In genomic region chr15:67085818-67086649, GRCh38 we compare ENCODE assay signal across 9 cellular contexts. TPM values are rescaled to one million over a fixed set of nuclear protein-coding genes. Genes with fewer than 3 reads are reported as not detected.
DNase-seq lines count a peak whose midpoint lies in the region; ATAC-seq and TF ChIP-seq lines count a peak whose summit lies in the region.
"Had no signal": no experiment of that assay in that cellular context is flagged by ENCODE, and none has a peak within 500 bp of the region (broad histone marks: within the 10 kb centered on the region; RNA-seq: fewer than 3 reads in every experiment).

No MANE protein-coding gene starts in this region.

- intact Hi-C loops in natural killer cell (cut with micrococcal nuclease), result loop anchor here (1.0 to 5.0 kb wide), 5 partner anchors 16 to 166 kb away; partner anchors contain the start of genes AAGAB and IQCH

- no peaks in the 10 kb centered on the region for H3K9me3 Mint-ChIP-seq in natural killer cell

- H3K4me3 ChIP-seq in GM12864 (ENCODE audit: low read depth, low read length), result no peak overlapping the region; the same call in 1 of the 2 replicates
- H3K4me3 ChIP-seq in astrocyte of the cerebellum (ENCODE audit: low read depth, low read length), result no peak overlapping the region

- ATAC-seq in GM21515 (IDR thresholded peaks at IDR 0.05; ENCODE audit: unreplicated experiment) (peak; percentile 44), natural killer cell (peak; percentile 53 to 85 (median 81))

- peak; percentile 99 for DNase-seq in GM12864 (ENCODE audit: low read depth)
- peak; percentile 19 to 51 for DNase-seq in Kasumi-1 (lab: John Stamatoyannopoulos, UW)
- DNase-seq in astrocyte of the cerebellum (ENCODE audit: low read depth), result peak; percentile 87
- DNase-seq in natural killer cell, result no peak
- DNase-seq in NCI-H2107 treated with DMSO at 0.1 percent for 48 hours (lab: John Stamatoyannopoulos, UW; ENCODE audit: unreplicated experiment), result no peak
- DNase-seq in HuH-7 (ENCODE audit: low spot score), result no peak
- no peak for DNase-seq in ecto neural progenitor cell (ENCODE audit: low spot score)
- DNase-seq: right cardiac atrium had no signal

- in situ Hi-C loops in astrocyte of the cerebellum (cut with HindIII; ENCODE audit: low sequenced_read_pairs), result no loop called here

- no peaks in the 10 kb centered on the region for H3K27me3 Mint-ChIP-seq in natural killer cell (ENCODE audit: low read depth in 2 of 2)

- H3K4me1 Mint-ChIP-seq in natural killer cell, result peaks cover 95 to 98% of the 10 kb centered on the region in 2 donors

- H3K36me3 Mint-ChIP-seq in natural killer cell, result no peaks in the 10 kb centered on the region

- H3K27ac Mint-ChIP-seq in natural killer cell, result peak overlapping the region; percentile 78 to 91

- peak overlapping the region; percentile 78 for H3K4me3 Mint-ChIP-seq in natural killer cell

- TF ChIP-seq CTCF in GM12864 (IDR thresholded peaks at IDR 0.05; ENCODE audit: low read depth, low read length, missing control alignments) (no peak), astrocyte of the cerebellum (IDR thresholded peaks at IDR 0.05; ENCODE audit: low read depth, low read length, missing control alignments) (no peak), natural killer cell (IDR thresholded peaks at IDR 0.05) (no peak)

RNA-seq across cellular contexts. Expression of gene SMAD3, which starts 20.6 kb away (rescaled TPM):
- total RNA-seq in natural killer cell, result 10 to 100 TPM; 47.1 to 72.6 (median 63.0) TPM

Comparison
In these comparisons a context has a peak if more than half of its experiments do, and no peak if none do; other contexts are left out.
1. DNase-seq: peak in GM12864 (single experiment), Kasumi-1 (2 of 2) and astrocyte of the cerebellum (single experiment); none in natural killer cell (single experiment), NCI-H2107 treated with DMSO at 0.1 percent for 48 hours (single experiment), HuH-7 (single experiment) and ecto neural progenitor cell (single experiment).